ENCODE assay signal across 1 cellular context in the genomic region with DNA sequence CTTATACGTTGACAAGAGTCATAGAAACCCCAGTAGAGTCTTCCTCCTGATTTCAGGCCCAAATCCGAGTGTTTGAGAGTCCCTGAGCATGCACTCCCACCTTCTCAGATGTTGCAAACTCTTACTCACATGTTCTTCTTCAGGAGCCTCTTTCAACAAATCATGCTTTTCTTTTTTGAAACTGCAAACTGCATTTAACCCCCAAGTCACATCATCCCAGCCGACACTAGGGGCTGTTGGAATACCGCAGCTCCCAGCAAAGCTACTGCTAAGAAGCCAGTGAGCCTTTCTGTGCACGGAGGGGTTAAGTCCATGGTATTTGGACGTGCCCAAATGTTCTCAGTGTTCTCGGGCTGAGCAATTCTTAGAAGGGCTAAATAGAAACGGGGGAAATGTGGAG.
TF ChIP-seq lines count a peak whose summit lies in the region.

No MANE protein-coding gene starts in this region.

TF ChIP-seq in GM23338, 12 proteins besides CTCF, POLR2A, EP300 and RAD21 (continued from another document):
- TF ChIP-seq, protein P1, sequence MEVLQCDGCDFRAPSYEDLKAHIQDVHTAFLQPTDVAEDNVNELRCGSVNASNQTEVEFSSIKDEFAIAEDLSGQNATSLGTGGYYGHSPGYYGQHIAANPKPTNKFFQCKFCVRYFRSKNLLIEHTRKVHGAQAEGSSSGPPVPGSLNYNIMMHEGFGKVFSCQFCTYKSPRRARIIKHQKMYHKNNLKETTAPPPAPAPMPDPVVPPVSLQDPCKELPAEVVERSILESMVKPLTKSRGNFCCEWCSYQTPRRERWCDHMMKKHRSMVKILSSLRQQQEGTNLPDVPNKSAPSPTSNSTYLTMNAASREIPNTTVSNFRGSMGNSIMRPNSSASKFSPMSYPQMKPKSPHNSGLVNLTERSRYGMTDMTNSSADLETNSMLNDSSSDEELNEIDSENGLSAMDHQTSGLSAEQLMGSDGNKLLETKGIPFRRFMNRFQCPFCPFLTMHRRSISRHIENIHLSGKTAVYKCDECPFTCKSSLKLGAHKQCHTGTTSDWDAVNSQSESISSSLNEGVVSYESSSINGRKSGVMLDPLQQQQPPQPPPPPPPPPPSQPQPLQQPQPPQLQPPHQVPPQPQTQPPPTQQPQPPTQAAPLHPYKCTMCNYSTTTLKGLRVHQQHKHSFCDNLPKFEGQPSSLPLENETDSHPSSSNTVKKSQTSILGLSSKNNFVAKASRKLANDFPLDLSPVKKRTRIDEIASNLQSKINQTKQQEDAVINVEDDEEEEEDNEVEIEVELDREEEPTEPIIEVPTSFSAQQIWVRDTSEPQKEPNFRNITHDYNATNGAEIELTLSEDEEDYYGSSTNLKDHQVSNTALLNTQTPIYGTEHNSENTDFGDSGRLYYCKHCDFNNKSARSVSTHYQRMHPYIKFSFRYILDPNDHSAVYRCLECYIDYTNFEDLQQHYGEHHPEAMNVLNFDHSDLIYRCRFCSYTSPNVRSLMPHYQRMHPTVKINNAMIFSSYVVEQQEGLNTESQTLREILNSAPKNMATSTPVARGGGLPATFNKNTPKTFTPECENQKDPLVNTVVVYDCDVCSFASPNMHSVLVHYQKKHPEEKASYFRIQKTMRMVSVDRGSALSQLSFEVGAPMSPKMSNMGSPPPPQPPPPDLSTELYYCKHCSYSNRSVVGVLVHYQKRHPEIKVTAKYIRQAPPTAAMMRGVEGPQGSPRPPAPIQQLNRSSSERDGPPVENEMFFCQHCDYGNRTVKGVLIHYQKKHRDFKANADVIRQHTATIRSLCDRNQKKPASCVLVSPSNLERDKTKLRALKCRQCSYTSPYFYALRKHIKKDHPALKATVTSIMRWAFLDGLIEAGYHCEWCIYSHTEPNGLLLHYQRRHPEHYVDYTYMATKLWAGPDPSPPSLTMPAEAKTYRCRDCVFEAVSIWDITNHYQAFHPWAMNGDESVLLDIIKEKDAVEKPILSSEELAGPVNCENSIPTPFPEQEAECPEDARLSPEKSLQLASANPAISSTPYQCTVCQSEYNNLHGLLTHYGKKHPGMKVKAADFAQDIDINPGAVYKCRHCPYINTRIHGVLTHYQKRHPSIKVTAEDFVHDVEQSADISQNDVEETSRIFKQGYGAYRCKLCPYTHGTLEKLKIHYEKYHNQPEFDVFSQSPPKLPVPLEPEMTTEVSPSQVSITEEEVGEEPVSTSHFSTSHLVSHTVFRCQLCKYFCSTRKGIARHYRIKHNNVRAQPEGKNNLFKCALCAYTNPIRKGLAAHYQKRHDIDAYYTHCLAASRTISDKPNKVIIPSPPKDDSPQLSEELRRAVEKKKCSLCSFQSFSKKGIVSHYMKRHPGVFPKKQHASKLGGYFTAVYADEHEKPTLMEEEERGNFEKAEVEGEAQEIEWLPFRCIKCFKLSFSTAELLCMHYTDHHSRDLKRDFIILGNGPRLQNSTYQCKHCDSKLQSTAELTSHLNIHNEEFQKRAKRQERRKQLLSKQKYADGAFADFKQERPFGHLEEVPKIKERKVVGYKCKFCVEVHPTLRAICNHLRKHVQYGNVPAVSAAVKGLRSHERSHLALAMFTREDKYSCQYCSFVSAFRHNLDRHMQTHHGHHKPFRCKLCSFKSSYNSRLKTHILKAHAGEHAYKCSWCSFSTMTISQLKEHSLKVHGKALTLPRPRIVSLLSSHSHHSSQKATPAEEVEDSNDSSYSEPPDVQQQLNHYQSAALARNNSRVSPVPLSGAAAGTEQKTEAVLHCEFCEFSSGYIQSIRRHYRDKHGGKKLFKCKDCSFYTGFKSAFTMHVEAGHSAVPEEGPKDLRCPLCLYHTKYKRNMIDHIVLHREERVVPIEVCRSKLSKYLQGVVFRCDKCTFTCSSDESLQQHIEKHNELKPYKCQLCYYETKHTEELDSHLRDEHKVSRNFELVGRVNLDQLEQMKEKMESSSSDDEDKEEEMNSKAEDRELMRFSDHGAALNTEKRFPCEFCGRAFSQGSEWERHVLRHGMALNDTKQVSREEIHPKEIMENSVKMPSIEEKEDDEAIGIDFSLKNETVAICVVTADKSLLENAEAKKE (CRISPR knock-in tag; IDR thresholded peaks at IDR 0.05): no peak
- TF ChIP-seq CREB1 (CRISPR knock-in tag; IDR thresholded peaks at IDR 0.05; ENCODE audit: low read depth): no peak
